ENCODE assay signal across 8 cellular contexts in the genomic region with DNA sequence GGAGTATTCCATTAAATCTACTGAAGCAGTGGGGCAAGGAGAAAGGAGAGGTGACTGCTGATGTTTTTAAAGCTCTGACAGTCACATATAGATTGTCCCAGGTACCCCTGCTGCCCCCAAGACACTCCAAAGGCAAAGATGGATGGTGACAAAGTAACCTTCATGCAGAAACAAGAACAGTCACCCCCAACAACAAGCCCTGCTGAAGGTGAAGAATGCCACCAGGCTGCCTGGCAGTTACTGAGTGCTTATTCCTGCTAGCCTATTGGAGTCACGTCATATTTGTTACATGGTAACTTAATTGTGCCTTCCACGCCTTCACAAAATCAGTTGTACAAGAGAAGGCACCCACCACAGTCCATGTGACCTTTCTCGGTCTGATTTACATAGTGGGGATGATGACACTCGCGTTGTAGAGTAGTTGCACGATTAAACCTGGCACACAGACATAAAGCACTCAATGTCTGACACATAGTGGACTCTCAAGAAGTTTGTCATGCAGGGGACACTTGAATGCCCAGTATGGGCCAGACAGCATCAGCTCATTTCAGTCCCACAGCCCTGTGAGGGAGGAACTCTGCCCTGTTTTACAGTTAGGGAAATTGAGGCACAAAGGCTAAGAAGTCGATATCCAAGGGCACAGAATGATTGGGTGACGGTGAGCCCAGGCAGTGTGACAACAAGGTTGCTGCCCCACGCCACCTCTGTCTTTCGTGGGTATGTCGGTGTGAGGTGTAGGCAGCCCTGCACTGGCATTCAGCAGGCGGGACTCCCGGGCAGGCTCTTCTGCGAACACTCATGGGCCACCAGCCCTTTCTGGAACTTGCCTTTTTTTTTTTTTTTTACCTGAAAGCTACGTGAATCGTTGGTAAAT.
A peak's percentile ranks its signal among the peaks of the same experiment; 100 is the strongest.
DNase-seq lines count a peak whose midpoint lies in the region; ATAC-seq and TF ChIP-seq lines count a peak whose summit lies in the region.

No MANE protein-coding gene starts in this region.

- no peaks in the 10 kb centered on the region for H3K27me3 Mint-ChIP-seq in CD8-positive, alpha-beta T cell (ENCODE audit: low read depth)
- H3K27me3 Mint-ChIP-seq in HFFc6 (ENCODE audit: insufficient read depth) = peaks cover 6% of the 10 kb centered on the region
- H3K27me3 Mint-ChIP-seq in naive thymus-derived CD8-positive, alpha-beta T cell = no peaks in the 10 kb centered on the region

- H3K27me3 ChIP-seq in CD8-positive, alpha-beta T cell (ENCODE audit: insufficient read depth, low read length) = no peaks in the 10 kb centered on the region

- POLR2A ChIA-PET in CD8-positive, alpha-beta T cell (lab: Charles Lee) = interaction anchor here (1.4 kb wide), 1 partner anchor 61 kb away, joined by 3 read pairs; no protein-coding TSS in a partner anchor
- POLR2A ChIA-PET in naive thymus-derived CD8-positive, alpha-beta T cell (lab: Charles Lee) = no interaction called here
- POLR2A ChIA-PET in RWPE1 (lab: Yijun Ruan, JAX; ENCODE audit: low non-redundant PET) = no interaction called here

- no peak for ATAC-seq in CD8-positive, alpha-beta T cell
- no peak for ATAC-seq in naive thymus-derived CD8-positive, alpha-beta T cell
- no peak for ATAC-seq in esophagus mucosa

- no peaks in the 10 kb centered on the region for H3K9me3 Mint-ChIP-seq in CD8-positive, alpha-beta T cell
- H3K9me3 Mint-ChIP-seq in HFFc6 = no peaks in the 10 kb centered on the region
- H3K9me3 Mint-ChIP-seq in naive thymus-derived CD8-positive, alpha-beta T cell = no peaks in the 10 kb centered on the region

- in situ Hi-C loops in ACHN (cut with HindIII; ENCODE audit: low pct_ligation_motif_present, low pct_unique_long_range_greater_than_20kb, low sequenced_read_pairs) = no loop called here

- H3K4me3 Mint-ChIP-seq in CD8-positive, alpha-beta T cell = peak overlapping the region; percentile 10
- H3K4me3 Mint-ChIP-seq in HFFc6 = peak overlapping the region; percentile 81
- peak overlapping the region in 1 of 10 donors; percentile 50 for H3K4me3 Mint-ChIP-seq in naive thymus-derived CD8-positive, alpha-beta T cell

- no peaks in the 10 kb centered on the region for H3K36me3 ChIP-seq in CD8-positive, alpha-beta T cell (ENCODE audit: insufficient read depth, low read length)

- H3K27ac ChIP-seq in CD8-positive, alpha-beta T cell (ENCODE audit: low read depth, low read length) = no peak overlapping the region
- no peak overlapping the region for H3K27ac ChIP-seq in RWPE1

- H3K4me1 Mint-ChIP-seq in CD8-positive, alpha-beta T cell (ENCODE audit: low read depth) = peaks cover 29% of the 10 kb centered on the region
- peaks cover 32% of the 10 kb centered on the region for H3K4me1 Mint-ChIP-seq in HFFc6 (ENCODE audit: low read depth)
- H3K4me1 Mint-ChIP-seq in naive thymus-derived CD8-positive, alpha-beta T cell = peaks cover 14 to 35% (median 26%) of the 10 kb centered on the region in 4 donors

- CTCF ChIA-PET in CD8-positive, alpha-beta T cell (lab: Charles Lee) = interaction anchor here (0.6 to 3.2 kb wide), 11 partner anchors 8 to 400 kb away, joined by 3 to 24 read pairs (median 4); no protein-coding TSS in a partner anchor
- CTCF ChIA-PET in RWPE1 (lab: Yijun Ruan, JAX) = interaction anchor here (0.5 to 1.6 kb wide), 9 partner anchors 102 to 410 kb away, joined by 3 to 9 read pairs (median 3); no protein-coding TSS in a partner anchor

- intact Hi-C loops in CD8-positive, alpha-beta T cell (cut with DNase I, micrococcal nuclease) = loop anchor here (1.0 to 5.0 kb wide), 5 partner anchors 132 to 397 kb away; partner anchors contain the start of gene PHLPP1 (in 1 of the 2)

- H3K4me1 ChIP-seq in CD8-positive, alpha-beta T cell (ENCODE audit: insufficient read depth, low read length) = peaks cover 16% of the 10 kb centered on the region

- TF ChIP-seq CTCF in CD8-positive, alpha-beta T cell (IDR thresholded peaks at IDR 0.05) = no peak
- TF ChIP-seq CTCF in HFFc6 (IDR thresholded peaks at IDR 0.05) (no peak), RWPE1 (conservative IDR thresholded peaks at IDR 0.05; ENCODE audit: low read depth) (no peak)

- H3K4me3 ChIP-seq in CD8-positive, alpha-beta T cell (ENCODE audit: low read depth, low read length) = no peak overlapping the region

- no peaks in the 10 kb centered on the region for H3K9me3 ChIP-seq in CD8-positive, alpha-beta T cell (ENCODE audit: low read length)

- DNase-seq in CD8-positive, alpha-beta T cell = no peak
- DNase-seq in HFFc6 = no peak
- peak; percentile 51 to 53 for DNase-seq in activated CD4-positive, alpha-beta T cell treated with anti-CD3 and anti-CD28 coated beads for 4 hours
- DNase-seq in naive thymus-derived CD8-positive, alpha-beta T cell = no peak
- no peak for DNase-seq in RWPE1 (ENCODE audit: low spot score)
- DNase-seq in ACHN = no peak
- DNase-seq in NCI-H226 = no peak

- H3K27ac Mint-ChIP-seq in CD8-positive, alpha-beta T cell = no peak overlapping the region
- no peak overlapping the region for H3K27ac Mint-ChIP-seq in HFFc6
- peak overlapping the region in 8 of 10 donors; percentile 40 to 87 (median 48) for H3K27ac Mint-ChIP-seq in naive thymus-derived CD8-positive, alpha-beta T cell

- peaks cover 7% of the 10 kb centered on the region for H3K36me3 Mint-ChIP-seq in CD8-positive, alpha-beta T cell
- no peaks in the 10 kb centered on the region for H3K36me3 Mint-ChIP-seq in HFFc6 (ENCODE audit: low read depth)
- H3K36me3 Mint-ChIP-seq in naive thymus-derived CD8-positive, alpha-beta T cell = peaks cover 0 to 4% (median 3%) of the 10 kb centered on the region in 3 donors

Comparison
In these comparisons a context has a peak if more than half of its experiments do, and no peak if none do; other contexts are left out.
1. DNase-seq: peak in activated CD4-positive, alpha-beta T cell treated with anti-CD3 and anti-CD28 coated beads for 4 hours (2 of 2); none in CD8-positive, alpha-beta T cell (0 of 7), HFFc6 (single experiment), naive thymus-derived CD8-positive, alpha-beta T cell (0 of 10), RWPE1 (single experiment), ACHN (single experiment) and NCI-H226 (single experiment).
2. H3K27ac Mint-ChIP-seq: peak in naive thymus-derived CD8-positive, alpha-beta T cell (8 of 10); none in CD8-positive, alpha-beta T cell (single experiment) and HFFc6 (single experiment).